ENCODE assay signal across 8 cellular contexts in the genomic region with DNA sequence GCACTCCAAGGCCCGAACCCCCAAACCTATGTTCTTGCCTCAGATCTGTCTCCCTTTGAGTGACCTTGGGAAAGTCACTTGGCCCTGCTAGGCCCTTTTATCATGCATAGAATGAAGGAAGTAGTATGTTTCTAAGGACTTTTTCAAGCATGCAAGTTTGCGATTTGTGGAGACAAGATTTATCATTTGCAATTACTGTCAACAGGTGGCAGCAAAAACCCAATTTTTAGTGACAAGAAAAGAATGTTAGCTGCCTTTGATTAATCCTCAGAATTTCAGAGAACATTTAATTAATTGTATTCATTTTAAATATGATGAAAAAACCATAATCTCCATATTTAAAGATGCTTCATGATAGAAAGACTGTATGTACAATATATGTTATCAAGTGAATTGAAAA. TPM values are rescaled to one million over a fixed set of nuclear protein-coding genes. Genes with fewer than 3 reads are reported as not detected.
DNase-seq lines count a peak whose midpoint lies in the region; ATAC-seq lines count a peak whose summit lies in the region.

No MANE protein-coding gene starts in this region.

- no peaks in the 10 kb centered on the region for H3K9me3 ChIP-seq in CD4-positive, CD25-positive, alpha-beta regulatory T cell (ENCODE audit: control insufficient read depth in 2 of 2, low read length in 2 of 2)

- no peaks in the 10 kb centered on the region for H3K4me1 ChIP-seq in CD4-positive, CD25-positive, alpha-beta regulatory T cell (ENCODE audit: control insufficient read depth, insufficient read depth, low read length, poor library complexity, severe bottlenecking)

- peak in 2 of 3 donors; percentile 59 to 72 for DNase-seq in CD4-positive, CD25-positive, alpha-beta regulatory T cell
- DNase-seq in GM19238 (ENCODE audit: insufficient read length, low spot score) (peak; percentile 13), NCI-H748 (lab: John Stamatoyannopoulos, UW; ENCODE audit: unreplicated experiment) (peak; percentile 54), cerebellar cortex (ENCODE audit: low spot score) (peak; percentile 68), midbrain (lab: John Stamatoyannopoulos, UW) (peak; percentile 64)
- no peak for DNase-seq in activated effector memory CD4-positive, alpha-beta T cell treated with Interleukin-2 at 50 U/mL for 16 hours

- no peak overlapping the region for H3K4me3 Mint-ChIP-seq in CD4-positive, CD25-positive, alpha-beta regulatory T cell

- H3K4me3 ChIP-seq in CD4-positive, CD25-positive, alpha-beta regulatory T cell (ENCODE audit: low read depth, low read length): no peak overlapping the region

- H3K4me1 Mint-ChIP-seq in CD4-positive, CD25-positive, alpha-beta regulatory T cell: peaks cover 0 to 4% (median 0%) of the 10 kb centered on the region in 4 donors

- no peaks in the 10 kb centered on the region for H3K27me3 ChIP-seq in CD4-positive, CD25-positive, alpha-beta regulatory T cell (ENCODE audit: control insufficient read depth, insufficient read depth, low read length)

- H3K27ac ChIP-seq in CD4-positive, CD25-positive, alpha-beta regulatory T cell (ENCODE audit: insufficient read depth, low read length, poor library complexity, severe bottlenecking): no peak overlapping the region

- H3K27ac Mint-ChIP-seq in CD4-positive, CD25-positive, alpha-beta regulatory T cell: no peak overlapping the region

- ATAC-seq in CD4-positive, CD25-positive, alpha-beta regulatory T cell (ENCODE audit: low read depth in 2 of 2): no peak
- ATAC-seq in HG02885 (IDR thresholded peaks at IDR 0.05; ENCODE audit: poor library complexity, unreplicated experiment) (no peak), GM18867 (IDR thresholded peaks at IDR 0.05; ENCODE audit: unreplicated experiment) (no peak)

- no peaks in the 10 kb centered on the region for H3K9me3 Mint-ChIP-seq in CD4-positive, CD25-positive, alpha-beta regulatory T cell

- no peaks in the 10 kb centered on the region for H3K36me3 Mint-ChIP-seq in CD4-positive, CD25-positive, alpha-beta regulatory T cell

- no peaks in the 10 kb centered on the region for H3K36me3 ChIP-seq in CD4-positive, CD25-positive, alpha-beta regulatory T cell (ENCODE audit: control insufficient read depth, insufficient read depth, low read length)

- H3K27me3 Mint-ChIP-seq in CD4-positive, CD25-positive, alpha-beta regulatory T cell: peaks cover 14% of the 10 kb centered on the region

RNA-seq across cellular contexts. Expression of gene PREP, which starts 28.3 kb away (rescaled TPM):
- total RNA-seq in CD4-positive, CD25-positive, alpha-beta regulatory T cell: 33.8 TPM
- polyA plus RNA-seq in CD4-positive, CD25-positive, alpha-beta regulatory T cell: 10 to 100 TPM; 40.8 to 49.7 (median 41.8) TPM
